ENCODE assay signal across 36 cellular contexts in the genomic region with DNA sequence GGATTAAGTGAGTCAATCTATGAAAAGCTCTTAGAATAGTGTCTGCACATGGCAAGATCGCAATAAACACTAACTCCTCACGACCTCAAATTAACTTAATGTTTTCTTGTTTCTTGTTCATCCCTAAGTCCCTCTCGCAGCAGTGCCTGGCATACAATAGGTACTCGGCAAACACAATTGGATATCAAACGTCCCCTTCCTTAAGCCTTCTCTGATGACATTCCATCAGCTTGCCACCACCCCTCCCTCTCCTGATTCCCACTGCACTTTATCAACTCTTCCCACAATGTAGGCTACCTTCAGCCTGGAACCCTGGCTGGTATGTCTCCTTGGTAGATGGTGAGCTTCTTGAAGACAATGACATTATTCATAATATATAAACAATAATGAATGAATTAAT. TPM values are rescaled to one million over a fixed set of nuclear protein-coding genes. Genes with fewer than 3 reads are reported as not detected.
"Had no signal": no experiment of that assay in that cellular context is flagged by ENCODE, and none has a peak within 500 bp of the region (broad histone marks: within the 10 kb centered on the region; RNA-seq: fewer than 3 reads in every experiment).

No MANE protein-coding gene starts in this region.

- H3K36me3 Mint-ChIP-seq: type B pancreatic cell had no signal

- H3K9me3 Mint-ChIP-seq: naive thymus-derived CD8-positive, alpha-beta T cell had no signal

- H3K27me3 ChIP-seq: esophagus muscularis mucosa, gastroesophageal sphincter, heart left ventricle, left lung, neutrophil, pancreas, right lobe of liver, thyroid gland had no signal

- ATAC-seq: foreskin keratinocyte; gastroesophageal sphincter; left cardiac atrium; left lung; naive thymus-derived CD8-positive, alpha-beta T cell; pancreas had no signal

- H3K4me3 Mint-ChIP-seq: naive thymus-derived CD8-positive, alpha-beta T cell; type B pancreatic cell had no signal

- H3K27ac ChIP-seq: dorsolateral prefrontal cortex, epithelial cell of prostate, esophagus muscularis mucosa, foreskin keratinocyte, gastroesophageal sphincter, heart left ventricle, left lung, neutrophil, pancreas, right lobe of liver, stomach, thyroid gland had no signal

- DNase-seq: cerebellar nuclear complex; dorsolateral prefrontal cortex; effector CD4-positive, alpha-beta T cell; foreskin keratinocyte; hippocampal formation; left cardiac atrium; left lung; mesenchymal stem cell; naive thymus-derived CD8-positive, alpha-beta T cell; pancreas; right lobe of liver; stimulated activated CD4-positive, alpha-beta T cell treated with anti-CD3 and anti-CD28 coated beads, Interleukin-12 subunit alpha, Interleukin-12 subunit beta, amount 100 ng/mL, for 4 hours; stimulated activated CD4-positive, alpha-beta T cell treated with anti-CD3 and anti-CD28 coated beads, Interleukin-1b, Interleukin-23, amount 100 ng/mL, for 48 hours; stimulated activated CD4-positive, alpha-beta T cell treated with anti-CD3 and anti-CD28 coated beads, Interleukin-4, amount 100 ng/mL, for 1 hour; stimulated activated CD8-positive, alpha-beta memory T cell treated with anti-CD3 and anti-CD28 coated beads, Interleukin-4, amount 100 ng/mL, for 48 hours; stimulated activated naive CD4-positive, alpha-beta T cell; stomach; thyroid gland had no signal

- H3K4me3 ChIP-seq: dorsolateral prefrontal cortex, esophagus muscularis mucosa, gastroesophageal sphincter, heart left ventricle, left lung, pancreas, right lobe of liver, smooth muscle cell, stomach, thyroid gland had no signal

- H3K36me3 ChIP-seq: esophagus muscularis mucosa, gastroesophageal sphincter, heart left ventricle, left lung, neutrophil, pancreas, right lobe of liver, stomach, thyroid gland had no signal

- H3K4me1 ChIP-seq: foreskin keratinocyte, pancreas, thyroid gland had no signal

- H3K27me3 Mint-ChIP-seq: type B pancreatic cell had no signal

- H3K9me3 ChIP-seq: esophagus muscularis mucosa, gastroesophageal sphincter, heart left ventricle, left lung, neutrophil, pancreas, right lobe of liver, stomach, thyroid gland had no signal

- H3K27ac Mint-ChIP-seq: progenitor cell of endocrine pancreas, type B pancreatic cell had no signal

RNA-seq across cellular contexts. Expression of gene CCDC42, which starts 33.3 kb away (rescaled TPM):
- total RNA-seq: esophagus muscularis mucosa, fibroblast of lung, foreskin keratinocyte, gastroesophageal sphincter, kidney epithelial cell, left cardiac atrium, left lung, lower leg skin, lung microvascular endothelial cell, myocyte, omental fat pad, pancreas, progenitor cell of endocrine pancreas, right lobe of liver, smooth muscle cell, stomach, subcutaneous adipose tissue, temporal lobe, thyroid gland, urinary bladder had no signal
- polyA plus RNA-seq: fibroblast of lung; foreskin keratinocyte; heart left ventricle; naive thymus-derived CD8-positive, alpha-beta T cell; neural cell; stomach had no signal

RNA-seq across cellular contexts. Expression of gene SPDYE4, which starts 47.1 kb away (rescaled TPM):
- total RNA-seq: dorsolateral prefrontal cortex; esophagus muscularis mucosa; fibroblast of lung; foreskin keratinocyte; gastroesophageal sphincter; heart left ventricle; kidney epithelial cell; left cardiac atrium; left lung; lower leg skin; lung microvascular endothelial cell; myocyte; naive thymus-derived CD8-positive, alpha-beta T cell; omental fat pad; progenitor cell of endocrine pancreas; right lobe of liver; smooth muscle cell; stomach; subcutaneous adipose tissue; temporal lobe; thyroid gland; urinary bladder had no signal
- polyA plus RNA-seq: fibroblast of lung; foreskin keratinocyte; heart left ventricle; naive thymus-derived CD8-positive, alpha-beta T cell; neural cell; pancreas; smooth muscle cell; stomach; urinary bladder had no signal
